Comparison of ENCODE assay signal across 13 cellular contexts in genomic region chr18:8771930-8772329, GRCh38.
DNase-seq lines count a peak whose midpoint lies in the region; FAIRE-seq and TF ChIP-seq lines count a peak whose summit lies in the region.
"Had no signal": no experiment of that assay in that cellular context is flagged by ENCODE, and none has a peak within 500 bp of the region (broad histone marks: within the 10 kb centered on the region; RNA-seq: fewer than 3 reads in every experiment).

No MANE protein-coding gene starts in this region.

- no peaks in the 10 kb centered on the region for H3K27me3 ChIP-seq in GM23248 (replicated peaks; ENCODE audit: insufficient read depth)
- no peaks in the 10 kb centered on the region for H3K27me3 ChIP-seq in endothelial cell of umbilical vein (ENCODE audit: control insufficient read depth in 2 of 2, insufficient read depth in 2 of 2, low read length in 2 of 2)
- H3K27me3 ChIP-seq in rectal smooth muscle tissue (ENCODE audit: control insufficient read depth, insufficient read depth, low read length) = no peaks in the 10 kb centered on the region
- H3K27me3 ChIP-seq in CD4-positive, alpha-beta memory T cell (ENCODE audit: insufficient read depth, low read length) = no peaks in the 10 kb centered on the region
- H3K27me3 ChIP-seq: foreskin keratinocyte, right lobe of liver had no signal

- no peaks in the 10 kb centered on the region for H3K9me1 ChIP-seq in endothelial cell of umbilical vein (replicated peaks; ENCODE audit: control insufficient read depth, extremely low read depth, insufficient read depth, low read length)

- in situ Hi-C loops in GM23248 (cut with MboI) = no loop called here

- no peak overlapping the region for H3K4me3 Mint-ChIP-seq in CD4-positive, alpha-beta memory T cell

- 36 to 41% methylated on average over 8 of the region's 8 CpGs for WGBS in GM23248 (ENCODE audit: low coverage in 1 of 2, low lambda C conversion rate in 2 of 2, missing lambda C conversion rate in 2 of 2), 2 experiments

- dilution Hi-C loops in endothelial cell of umbilical vein (cut with MboI; ENCODE audit: extremely low pct_ligation_motif_present, low sequenced_read_pairs) = no loop called here

- H2AFZ ChIP-seq in GM23248 = no peak overlapping the region
- no peak overlapping the region for H2AFZ ChIP-seq in endothelial cell of umbilical vein (ENCODE audit: low read depth, low read length)

- no peaks in the 10 kb centered on the region for H3K36me3 Mint-ChIP-seq in CD4-positive, alpha-beta memory T cell

- H3K4me3 ChIP-seq in GM23248 (no peak overlapping the region), endothelial cell of umbilical vein (replicated peaks in 1 of 3; ENCODE audit: insufficient read depth in 1 of 3, low read depth in 1 of 3, low read length in 3 of 3) (no peak overlapping the region), rectal smooth muscle tissue (ENCODE audit: low read length) (no peak overlapping the region)
- no peak overlapping the region for H3K4me3 ChIP-seq in CD4-positive, alpha-beta memory T cell (ENCODE audit: low read length in 2 of 2)
- H3K4me3 ChIP-seq: lung, right lobe of liver had no signal

- DNase-seq in GM23248 = peak; percentile 56
- DNase-seq in NCI-H446 treated with DMSO at 0.1 percent for 48 hours (lab: John Stamatoyannopoulos, UW) = peak; percentile 93
- DNase-seq in endothelial cell of umbilical vein (ENCODE audit: low read depth, low spot score) = peak; percentile 20
- DNase-seq in CD4-positive, alpha-beta memory T cell = no peak
- DNase-seq in NCI-H526 (lab: John Stamatoyannopoulos, UW) = no peak
- no peak for DNase-seq in activated naive CD4-positive, alpha-beta T cell treated with Interleukin-2 at 50 U/mL for 16 hours
- DNase-seq: aorta, foreskin keratinocyte, GDM1, NCI-H1105 treated with DMSO at 0.1 percent for 48 hours, right lobe of liver had no signal

- no peak for FAIRE-seq in endothelial cell of umbilical vein (lab: Jason Lieb, UNC)

- H3K9ac ChIP-seq in GM23248 = no peak overlapping the region
- H3K9ac ChIP-seq in endothelial cell of umbilical vein (replicated peaks; ENCODE audit: extremely low read depth, insufficient read depth, low read length) = no peak overlapping the region
- no peak overlapping the region for H3K9ac ChIP-seq in rectal smooth muscle tissue (ENCODE audit: low read length)

- CTCF ChIA-PET in endothelial cell of umbilical vein (lab: Charles Lee) = no interaction called here
- CTCF ChIA-PET in CD4-positive, alpha-beta memory T cell (lab: Charles Lee; ENCODE audit: partially characterized antibody) = no interaction called here

- no peak for TF ChIP-seq CTCF in endothelial cell of umbilical vein (IDR thresholded peaks at IDR 0.05; ENCODE audit: extremely low read depth in 1 of 2, insufficient read depth in 1 of 2, low read depth in 1 of 2, low read length in 2 of 2)

- H3K79me2 ChIP-seq in GM23248 (ENCODE audit: insufficient read depth) (peaks cover 88% of the 10 kb centered on the region), endothelial cell of umbilical vein (ENCODE audit: control insufficient read depth, insufficient read depth, low read length) (peaks cover 7% of the 10 kb centered on the region)

- H3K27ac Mint-ChIP-seq in CD4-positive, alpha-beta memory T cell = no peak overlapping the region

- no peaks in the 10 kb centered on the region for H3K9me3 Mint-ChIP-seq in CD4-positive, alpha-beta memory T cell

- no peak for TF ChIP-seq POLR2A in endothelial cell of umbilical vein (IDR thresholded peaks at IDR 0.05; ENCODE audit: low read depth, low read length)

- H3K4me2 ChIP-seq in GM23248 (ENCODE audit: unreplicated experiment) (no peak overlapping the region), endothelial cell of umbilical vein (ENCODE audit: insufficient read depth, low read length) (no peak overlapping the region)

- H4K20me1 ChIP-seq in GM23248 (ENCODE audit: insufficient read depth) (no peaks in the 10 kb centered on the region), endothelial cell of umbilical vein (replicated peaks; ENCODE audit: control insufficient read depth, extremely low read depth, insufficient read depth, low read length) (no peaks in the 10 kb centered on the region)

- H3K27ac ChIP-seq in GM23248 (no peak overlapping the region), endothelial cell of umbilical vein (ENCODE audit: insufficient read depth, low read depth, low read length) (no peak overlapping the region), rectal smooth muscle tissue (ENCODE audit: low read depth, low read length) (peak overlapping the region; percentile 31)
- no peak overlapping the region for H3K27ac ChIP-seq in CD4-positive, alpha-beta memory T cell (ENCODE audit: low read depth, low read length)
- H3K27ac ChIP-seq: foreskin keratinocyte, right lobe of liver had no signal

- intact Hi-C loops in endothelial cell of umbilical vein (cut with micrococcal nuclease) = no loop called here
- intact Hi-C loops in CD4-positive, alpha-beta memory T cell (cut with micrococcal nuclease) = no loop called here

- no peaks in the 10 kb centered on the region for H3K27me3 Mint-ChIP-seq in CD4-positive, alpha-beta memory T cell

- H3K9me3 ChIP-seq in GM23248 (ENCODE audit: low read depth) (no peaks in the 10 kb centered on the region), endothelial cell of umbilical vein (replicated peaks; ENCODE audit: control insufficient read depth, insufficient read depth, low read length) (no peaks in the 10 kb centered on the region)
- no peaks in the 10 kb centered on the region for H3K9me3 ChIP-seq in CD4-positive, alpha-beta memory T cell (ENCODE audit: control insufficient read depth in 1 of 2, low read length in 2 of 2)
- H3K9me3 ChIP-seq: right lobe of liver had no signal

- no peaks in the 10 kb centered on the region for H3K4me1 Mint-ChIP-seq in CD4-positive, alpha-beta memory T cell

- H3K9me2 ChIP-seq in GM23248 (ENCODE audit: insufficient read depth) = no peaks in the 10 kb centered on the region

- POLR2A ChIA-PET in endothelial cell of umbilical vein (lab: Charles Lee) = no interaction called here
- POLR2A ChIA-PET in CD4-positive, alpha-beta memory T cell (lab: Charles Lee; ENCODE audit: partially characterized antibody) = no interaction called here

- H3K4me1 ChIP-seq in GM23248 (ENCODE audit: insufficient read depth) (peaks cover 10% of the 10 kb centered on the region), endothelial cell of umbilical vein (ENCODE audit: control insufficient read depth, extremely low read depth, insufficient read depth, low read length) (peaks cover under 1% of the 10 kb centered on the region), rectal smooth muscle tissue (ENCODE audit: control insufficient read depth, insufficient read depth, low read length) (peaks cover 29% of the 10 kb centered on the region)
- H3K4me1 ChIP-seq in CD4-positive, alpha-beta memory T cell (ENCODE audit: insufficient read depth, low read length) = no peaks in the 10 kb centered on the region
- H3K4me1 ChIP-seq: foreskin keratinocyte, right lobe of liver had no signal

- H3K36me3 ChIP-seq in GM23248 (ENCODE audit: low read depth) (no peaks in the 10 kb centered on the region), endothelial cell of umbilical vein (ENCODE audit: control insufficient read depth in 2 of 2, extremely low read depth in 1 of 2, insufficient read depth in 2 of 2, low read length in 2 of 2) (peaks cover 0 to 3% of the 10 kb centered on the region in 2 experiments), rectal smooth muscle tissue (ENCODE audit: control insufficient read depth, insufficient read depth, low read length) (no peaks in the 10 kb centered on the region)
- no peaks in the 10 kb centered on the region for H3K36me3 ChIP-seq in CD4-positive, alpha-beta memory T cell (ENCODE audit: insufficient read depth, low read length)
- H3K36me3 ChIP-seq: right lobe of liver had no signal

- no TSS peak for BruUV-seq in endothelial cell of umbilical vein (replicated peaks; lab: Mats Ljungman, UMichigan)

- peaks cover 12% of the 10 kb centered on the region; the same call in 1 of the 2 replicates for H3F3A ChIP-seq in GM23248 (ENCODE audit: insufficient read depth)

TF ChIP-seq in endothelial cell of umbilical vein, 7 proteins besides CTCF, POLR2A, EP300 and RAD21:
- TF ChIP-seq MAX (IDR thresholded peaks at IDR 0.05; ENCODE audit: insufficient read depth, insufficient read length) (no peak), FOS (IDR thresholded peaks at IDR 0.05; ENCODE audit: borderline replicate concordance, insufficient read depth, low read length) (no peak), MYC (IDR thresholded peaks at IDR 0.05; ENCODE audit: low read depth, low read length) (no peak), JUN (IDR thresholded peaks at IDR 0.05; ENCODE audit: borderline replicate concordance, insufficient read depth, insufficient read length, low read depth) (no peak), GATA2 (IDR thresholded peaks at IDR 0.05; ENCODE audit: insufficient read depth, insufficient read length, low read depth, low read length) (no peak), EZH2 (IDR thresholded peaks at IDR 0.05; ENCODE audit: borderline replicate concordance, low read depth, low read length, severe bottlenecking) (no peak), POLR2AphosphoS5 (IDR thresholded peaks at IDR 0.05; ENCODE audit: insufficient read depth, low read depth, low read length) (no peak)

Comparison
In these comparisons a context has a peak if more than half of its experiments do, and no peak if none do; other contexts are left out.
1. DNase-seq: peak in GM23248 (single experiment), NCI-H446 treated with DMSO at 0.1 percent for 48 hours (single experiment) and endothelial cell of umbilical vein (single experiment); none in CD4-positive, alpha-beta memory T cell (0 of 5), NCI-H526 (0 of 2) and activated naive CD4-positive, alpha-beta T cell treated with Interleukin-2 at 50 U/mL for 16 hours (single experiment).